In genomic region chr6:33290459-33290858, GRCh38 we compare ENCODE assay signal across 1 cellular context.
TF ChIP-seq lines count a peak whose summit lies in the region.

No MANE protein-coding gene starts in this region.

TF ChIP-seq in H1, 55 proteins besides CTCF, POLR2A, EP300 and RAD21:
- TF ChIP-seq SIX5 (IDR thresholded peaks at IDR 0.05; ENCODE audit: low read depth, low read length) = no peak
